Comparison of ENCODE assay signal across 8 cellular contexts in the genomic region with DNA sequence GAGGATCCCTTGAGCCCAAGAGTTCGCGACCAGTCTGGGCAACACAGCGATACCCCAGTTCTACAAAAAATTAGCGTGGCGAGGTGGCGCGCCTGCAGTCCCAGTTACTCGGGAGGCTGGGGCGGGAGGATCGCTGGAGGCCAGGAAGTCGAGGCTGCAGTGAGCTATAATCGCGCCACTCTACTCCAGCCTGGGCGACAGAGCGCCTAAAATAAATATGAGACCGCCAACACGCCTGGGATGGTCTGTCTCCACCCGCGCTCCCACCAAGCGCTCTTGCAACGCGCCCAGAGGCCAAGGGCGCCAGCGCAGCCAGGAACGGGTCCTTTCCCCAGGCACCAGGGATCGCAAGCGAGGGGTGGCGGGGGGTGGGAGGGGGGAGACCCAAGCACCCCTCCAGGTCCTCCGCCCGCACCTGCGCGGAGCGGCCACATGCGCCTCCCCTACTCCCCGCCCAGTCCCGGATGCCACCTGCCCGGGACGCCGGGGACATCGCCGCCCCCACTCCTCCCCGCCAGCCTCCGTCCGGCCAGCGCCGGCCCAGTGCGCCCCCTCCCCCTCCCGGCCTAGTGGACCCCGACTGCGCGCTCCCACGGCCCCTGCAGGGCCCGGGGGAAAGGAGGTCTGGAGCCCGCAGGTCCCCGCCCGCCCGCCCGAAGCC. TPM values are rescaled to one million over a fixed set of nuclear protein-coding genes. Genes with fewer than 3 reads are reported as not detected.
DNase-seq lines count a peak whose midpoint lies in the region; ATAC-seq and TF ChIP-seq lines count a peak whose summit lies in the region.

No MANE protein-coding gene starts in this region.

- H3K4me1 ChIP-seq in Caco-2 (peaks cover 41% of the 10 kb centered on the region), rectal smooth muscle tissue (ENCODE audit: control insufficient read depth, insufficient read depth, low read length) (no peaks in the 10 kb centered on the region)

- CTCF ChIA-PET in Caco-2 (lab: Charles Lee): no interaction called here

- H3K27me3 Mint-ChIP-seq in Caco-2 (ENCODE audit: insufficient read depth, unreplicated experiment): no peaks in the 10 kb centered on the region
- H3K27me3 Mint-ChIP-seq in glutamatergic neuron (ENCODE audit: unreplicated experiment): peaks cover 10% of the 10 kb centered on the region

- H3K4me3 ChIP-seq in Caco-2 (ENCODE audit: low read depth, low read length): peak overlapping the region; percentile 98
- H3K4me3 ChIP-seq in MG63: peak overlapping the region; percentile 58
- peak overlapping the region; percentile 65 for H3K4me3 ChIP-seq in rectal smooth muscle tissue (ENCODE audit: low read length)

- H3K36me3 ChIP-seq in Caco-2 (ENCODE audit: control insufficient read depth, insufficient read depth, low read length) (peaks cover 1% of the 10 kb centered on the region; the same call in 1 of the 2 replicates), MG63 (no peaks in the 10 kb centered on the region), rectal smooth muscle tissue (ENCODE audit: control insufficient read depth, insufficient read depth, low read length) (no peaks in the 10 kb centered on the region)

- intact Hi-C loops in Caco-2 (cut with micrococcal nuclease; ENCODE audit: unreplicated experiment): loop anchor here (1.0 to 5.0 kb wide), 3 partner anchors 14 to 38 kb away; no protein-coding TSS in a partner anchor

- no peak overlapping the region for H3K27ac ChIP-seq in rectal smooth muscle tissue (ENCODE audit: low read depth, low read length)

- H3K9me3 Mint-ChIP-seq in Caco-2 (ENCODE audit: unreplicated experiment) (no peaks in the 10 kb centered on the region), glutamatergic neuron (ENCODE audit: unreplicated experiment) (peaks cover 3% of the 10 kb centered on the region)

- no peak overlapping the region for H3K9ac ChIP-seq in rectal smooth muscle tissue (ENCODE audit: low read length)

- POLR2A ChIA-PET in Caco-2 (lab: Charles Lee): interaction anchor here (1.3 to 2.3 kb wide), 4 partner anchors 12 to 36 kb away, joined by 3 to 15 read pairs (median 8); no protein-coding TSS in a partner anchor

- no peaks in the 10 kb centered on the region for H3K9me3 ChIP-seq in Caco-2
- H3K9me3 ChIP-seq in MG63: no peaks in the 10 kb centered on the region

- no TSS peak for BruUV-seq in Caco-2 (replicated peaks; lab: Mats Ljungman, UMichigan)

- TF ChIP-seq CTCF in Caco-2 (IDR thresholded peaks at IDR 0.05; ENCODE audit: insufficient read depth in 1 of 2, low read depth in 1 of 2, low read length in 1 of 2, severe bottlenecking in 1 of 2, unreplicated experiment in 1 of 2) (peak in 1 of 2 experiments; percentile 7), glutamatergic neuron (IDR thresholded peaks at IDR 0.05; ENCODE audit: partially characterized antibody, unreplicated experiment) (no peak)

- H3K36me3 Mint-ChIP-seq in Caco-2 (ENCODE audit: insufficient read depth, unreplicated experiment) (peaks cover 39% of the 10 kb centered on the region), glutamatergic neuron (ENCODE audit: unreplicated experiment) (no peaks in the 10 kb centered on the region)

- peaks cover 25% of the 10 kb centered on the region for H3K4me1 Mint-ChIP-seq in Caco-2 (ENCODE audit: low read depth, unreplicated experiment)
- H3K4me1 Mint-ChIP-seq in glutamatergic neuron (ENCODE audit: low read depth, unreplicated experiment): no peaks in the 10 kb centered on the region

- peak overlapping the region; percentile 90 for H3K27ac Mint-ChIP-seq in Caco-2 (ENCODE audit: unreplicated experiment)
- no peak overlapping the region for H3K27ac Mint-ChIP-seq in glutamatergic neuron (ENCODE audit: unreplicated experiment)

- H3K4me3 Mint-ChIP-seq in Caco-2 (ENCODE audit: unreplicated experiment) (peak overlapping the region; percentile 92), glutamatergic neuron (ENCODE audit: unreplicated experiment) (peak overlapping the region; percentile 63)

- ATAC-seq in GM21367 (IDR thresholded peaks at IDR 0.05; ENCODE audit: unreplicated experiment): peak; percentile 28

- H3K27me3 ChIP-seq in Caco-2 (replicated peaks; ENCODE audit: control insufficient read depth, insufficient read depth, low read length): no peaks in the 10 kb centered on the region
- no peaks in the 10 kb centered on the region for H3K27me3 ChIP-seq in MG63
- no peaks in the 10 kb centered on the region for H3K27me3 ChIP-seq in rectal smooth muscle tissue (ENCODE audit: control insufficient read depth, insufficient read depth, low read length)

- DNase-seq in Caco-2 (peak; percentile 85 to 87), MG63 (peak; percentile 39), activated T-cell treated with anti-CD3 and anti-CD28 coated beads for 48 hours (ENCODE audit: low read depth) (peak; percentile 21), glutamatergic neuron (peak; percentile 51), NCI-H128 (lab: John Stamatoyannopoulos, UW; ENCODE audit: unreplicated experiment) (no peak), NK-92 (lab: John Stamatoyannopoulos, UW; ENCODE audit: unreplicated experiment) (no peak)

RNA-seq across cellular contexts. Expression of a gene that starts 0.4 kb away (rescaled TPM):
- total RNA-seq in Caco-2 (2022): 69.5 and 78.5 TPM in 2 replicates
- 8.9 and 18.6 TPM in 2 replicates for total RNA-seq in MG63 (2014; rRNA removed; shearing (Covaris generic); ENCODE audit: low replicate concordance)
- 1.8 TPM for total RNA-seq in glutamatergic neuron (ENCODE audit: unreplicated experiment)

RNA-seq across cellular contexts. Expression of a gene that starts 16.7 kb away (rescaled TPM):
- 16.1 and 17.1 TPM in 2 replicates for total RNA-seq in Caco-2 (2022)
- 6.4 and 6.5 TPM in 2 replicates for total RNA-seq in MG63 (2014; rRNA removed; shearing (Covaris generic); ENCODE audit: low replicate concordance)
- 8.8 TPM for total RNA-seq in glutamatergic neuron (ENCODE audit: unreplicated experiment)

Comparison
In these comparisons a context has a peak if more than half of its experiments do, and no peak if none do; other contexts are left out.
1. DNase-seq: peak in Caco-2 (2 of 2), MG63 (single experiment), activated T-cell treated with anti-CD3 and anti-CD28 coated beads for 48 hours (single experiment) and glutamatergic neuron (single experiment); none in NCI-H128 (single experiment) and NK-92 (single experiment).
2. Peak in every context shown above with its lines, with median percentiles within 50 percentile points of each other: H3K4me3 ChIP-seq.